Comparison of ENCODE assay signal across 8 cellular contexts in genomic region chr9:70258692-70259511, GRCh38. TPM values are rescaled to one million over a fixed set of nuclear protein-coding genes. Genes with fewer than 3 reads are reported as not detected.
DNase-seq lines count a peak whose midpoint lies in the region; ATAC-seq and TF ChIP-seq lines count a peak whose summit lies in the region.

SMC5 (plus strand) TSS chr9:70258978; CDS start chr9:70259079, 101 bp downstream.

- H3K9ac ChIP-seq in ES-I3 (ENCODE audit: low read depth, low read length): peak within 1 kb of the TSS; percentile 83

- H3K4me1 ChIP-seq in ES-I3 (ENCODE audit: insufficient read depth, low read length) (peaks cover 28% of the 10 kb centered on the region), HAP-1 (peaks cover 60% of the 10 kb centered on the region)

- TF ChIP-seq CTCF in fibroblast of pulmonary artery (IDR thresholded peaks at IDR 0.05; ENCODE audit: low read length, missing control alignments): no peak

- ATAC-seq in natural killer cell treated with Interleukin-12 subunit alpha and Interleukin-12 subunit beta and Interleukin-15 and Interleukin-18, amount 100 ng/mL, for 72 hours: peak; percentile 95 to 97

- H3K4me3 Mint-ChIP-seq in natural killer cell treated with Interleukin-12 subunit alpha and Interleukin-12 subunit beta and Interleukin-15 and Interleukin-18, amount 100 ng/mL, for 72 hours: peak within 1 kb of the TSS; percentile 93

- H3K9me3 Mint-ChIP-seq in natural killer cell treated with Interleukin-12 subunit alpha and Interleukin-12 subunit beta and Interleukin-15 and Interleukin-18, amount 100 ng/mL, for 72 hours: no peaks in the 10 kb centered on the region

- H3K9me3 ChIP-seq in ES-I3 (ENCODE audit: control insufficient read depth, insufficient read depth, low read length) (no peaks in the 10 kb centered on the region), HAP-1 (no peaks in the 10 kb centered on the region), MG63 (no peaks in the 10 kb centered on the region)

- peaks cover 28% of the 10 kb centered on the region for H3K36me3 Mint-ChIP-seq in natural killer cell treated with Interleukin-12 subunit alpha and Interleukin-12 subunit beta and Interleukin-15 and Interleukin-18, amount 100 ng/mL, for 72 hours

- peaks cover 39 to 45% of the 10 kb centered on the region in 2 donors for H3K4me1 Mint-ChIP-seq in natural killer cell treated with Interleukin-12 subunit alpha and Interleukin-12 subunit beta and Interleukin-15 and Interleukin-18, amount 100 ng/mL, for 72 hours (ENCODE audit: low read depth in 2 of 2)

- DNase-seq in HAP-1 (ENCODE audit: low spot score in 2 of 2) (peak; percentile 86 to 91), MG63 (peak; percentile 80), SHP77 (lab: John Stamatoyannopoulos, UW) (peak; percentile 73 to 85), fibroblast of pulmonary artery (ENCODE audit: low read depth) (peak; percentile 95)
- peak; percentile 88 for DNase-seq in activated effector memory CD4-positive, alpha-beta T cell treated with Interleukin-2 at 50 U/mL for 16 hours
- DNase-seq in natural killer cell treated with Interleukin-12 subunit alpha and Interleukin-12 subunit beta and Interleukin-15 and Interleukin-18, amount 100 ng/mL, for 72 hours (ENCODE audit: low spot score): peak; percentile 92
- DNase-seq in stimulated activated naive CD4-positive, alpha-beta T cell treated with Interleukin-2 at 50 U/mL for 16 hours (lab: John Stamatoyannopoulos, UW): peak; percentile 78

- peaks cover 0 to 3% of the 10 kb centered on the region in 2 donors for H3K27me3 Mint-ChIP-seq in natural killer cell treated with Interleukin-12 subunit alpha and Interleukin-12 subunit beta and Interleukin-15 and Interleukin-18, amount 100 ng/mL, for 72 hours

- H3K27ac Mint-ChIP-seq in natural killer cell treated with Interleukin-12 subunit alpha and Interleukin-12 subunit beta and Interleukin-15 and Interleukin-18, amount 100 ng/mL, for 72 hours: peak within 1 kb of the TSS; percentile 87 to 97

- no peaks in the 10 kb centered on the region for H3K27me3 ChIP-seq in HAP-1 (ENCODE audit: low read depth)
- no peaks in the 10 kb centered on the region for H3K27me3 ChIP-seq in MG63

- H3K36me3 ChIP-seq in ES-I3 (ENCODE audit: insufficient read depth, low read length) (no peaks in the 10 kb centered on the region; the same call in 1 of the 2 replicates), HAP-1 (replicated peaks) (peaks cover 13% of the 10 kb centered on the region; the same call in 1 of the 2 replicates), MG63 (peaks cover 10% of the 10 kb centered on the region)

- H3K4me3 ChIP-seq in HAP-1: peak within 1 kb of the TSS; percentile 81
- peak within 1 kb of the TSS; percentile 62 for H3K4me3 ChIP-seq in MG63
- H3K4me3 ChIP-seq in fibroblast of pulmonary artery (replicated peaks; ENCODE audit: low read depth, low read length): peak within 1 kb of the TSS; percentile 86

- in situ Hi-C loops in HAP-1 (cut with MboI; ENCODE audit: low sequenced_read_pairs): no loop called here

RNA-seq across cellular contexts. Expression of gene SMC5, which starts in this region (rescaled TPM):
- total RNA-seq in MG63 (2014; rRNA removed; shearing (Covaris generic); ENCODE audit: low replicate concordance): 6.1 and 7.1 TPM in 2 replicates
- total RNA-seq in natural killer cell treated with Interleukin-12 subunit alpha and Interleukin-12 subunit beta and Interleukin-15 and Interleukin-18, amount 100 ng/mL, for 72 hours: 10 to 100 TPM; 32.6 to 47.1 TPM

Comparison
In these comparisons a context has a peak if more than half of its experiments do, and no peak if none do; other contexts are left out.
1. Peak in every context shown above with its lines: DNase-seq, ATAC-seq and H3K4me3 ChIP-seq.